In the genomic region with DNA sequence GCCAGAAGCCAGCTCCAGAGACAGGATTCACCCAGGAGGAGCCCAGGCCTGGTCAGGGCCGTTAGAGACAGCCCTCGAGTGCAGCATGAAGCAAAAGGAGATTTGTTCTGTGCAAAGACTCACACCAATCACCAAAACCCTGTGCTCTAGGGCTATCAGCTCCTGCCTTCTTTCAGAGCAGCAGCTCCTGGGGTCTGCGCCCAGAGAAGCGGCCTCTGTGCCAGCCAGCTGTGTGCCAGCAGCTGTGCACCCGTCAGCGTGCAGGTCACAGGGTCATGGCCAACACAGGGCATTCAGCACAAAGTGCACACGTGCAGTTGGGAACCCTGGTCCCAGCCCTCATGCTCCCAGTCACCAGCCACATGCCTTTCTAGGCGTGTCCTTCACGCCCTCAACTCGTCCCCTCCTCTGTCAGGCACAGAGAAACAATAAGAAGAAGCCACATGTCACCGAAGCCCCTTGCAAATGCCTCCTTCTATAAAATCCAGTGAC, we compare ENCODE assay signal across 1 cellular context.
TF ChIP-seq lines count a peak whose summit lies in the region.

No MANE protein-coding gene starts in this region.

TF ChIP-seq in GM23338, 12 proteins besides CTCF, POLR2A, EP300 and RAD21 (continued from another document):
- no peak for TF ChIP-seq ZNF462 (CRISPR knock-in tag; IDR thresholded peaks at IDR 0.05)
- TF ChIP-seq ZNF331 (CRISPR knock-in tag; IDR thresholded peaks at IDR 0.05; ENCODE audit: low read depth): no peak
- TF ChIP-seq NANOG (IDR thresholded peaks at IDR 0.05; ENCODE audit: borderline replicate concordance): no peak
